Comparison of ENCODE assay signal across 9 cellular contexts in the genomic region with DNA sequence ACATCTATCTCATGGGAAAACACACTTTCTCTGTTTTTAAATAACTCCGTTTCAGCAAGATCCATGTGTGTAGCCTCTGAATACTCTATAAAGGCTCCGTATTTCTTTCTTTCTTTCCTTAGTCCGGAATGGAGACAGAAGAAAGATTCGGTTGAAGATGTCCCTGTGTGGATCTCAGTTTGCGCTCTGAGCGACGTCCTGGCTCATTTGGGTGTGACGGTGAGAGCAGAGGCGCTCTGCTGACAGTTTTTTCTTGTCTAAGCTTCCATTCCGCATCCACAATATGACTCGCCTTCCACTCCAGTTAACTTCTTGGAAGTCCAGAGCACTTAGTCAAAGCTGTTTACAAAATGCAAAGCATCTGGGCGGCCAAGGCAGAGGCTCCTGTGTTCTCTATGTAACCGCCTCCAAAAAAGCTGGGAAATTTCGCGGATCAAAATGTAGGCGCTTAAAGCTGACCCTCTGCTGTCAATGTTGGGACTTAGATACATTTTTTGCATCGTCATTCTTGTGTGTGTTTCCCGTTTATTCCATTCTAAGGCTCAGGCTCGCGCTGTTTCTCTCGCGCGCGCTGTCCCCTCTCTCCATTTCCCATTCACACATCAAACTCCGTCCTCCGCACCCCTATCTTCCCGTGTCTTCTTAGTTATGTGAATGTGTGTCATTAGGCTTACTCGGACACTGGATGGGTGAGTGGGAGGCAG.
DNase-seq lines count a peak whose midpoint lies in the region; ATAC-seq and TF ChIP-seq lines count a peak whose summit lies in the region.
"Had no signal": no experiment of that assay in that cellular context is flagged by ENCODE, and none has a peak within 500 bp of the region (broad histone marks: within the 10 kb centered on the region; RNA-seq: fewer than 3 reads in every experiment).

No MANE protein-coding gene starts in this region.

- H3K4me3 ChIP-seq in epithelial cell of esophagus (ENCODE audit: low read length) (peak overlapping the region; percentile 88), mucosa of stomach (ENCODE audit: low read length) (peak overlapping the region; percentile 28)

- H3K9ac ChIP-seq in mucosa of stomach (ENCODE audit: low read length): peak overlapping the region; percentile 17

- H3K27me3 Mint-ChIP-seq in stimulated activated memory B cell treated with anti-CD40 and anti-IgM and Interleukin-4, amounts not matched to agents 10 μg/mL and 1 μg/mL and 100 μg/mL, for 72 hours: peaks cover 47% of the 10 kb centered on the region

- DNase-seq in NCI-H748 (lab: John Stamatoyannopoulos, UW; ENCODE audit: unreplicated experiment): peak; percentile 77
- peak; percentile 78 for DNase-seq in epithelial cell of esophagus (ENCODE audit: low read depth)
- DNase-seq in SHP77 treated with DMSO at 0.1 percent for 48 hours (lab: John Stamatoyannopoulos, UW): no peak
- DNase-seq: CD4-positive, CD25-positive, alpha-beta regulatory T cell had no signal

- no peak overlapping the region for H3K4me3 Mint-ChIP-seq in stimulated activated memory B cell treated with anti-CD40 and anti-IgM and Interleukin-4, amounts not matched to agents 10 μg/mL and 1 μg/mL and 100 μg/mL, for 72 hours
- H3K4me3 Mint-ChIP-seq: CD4-positive, CD25-positive, alpha-beta regulatory T cell had no signal

- H3K9me3 ChIP-seq in mucosa of stomach (ENCODE audit: control insufficient read depth, low read length): no peaks in the 10 kb centered on the region

- ATAC-seq in GM18502 (IDR thresholded peaks at IDR 0.05; ENCODE audit: poor library complexity, unreplicated experiment): no peak
- ATAC-seq in stimulated activated memory B cell treated with anti-CD40 and anti-IgM and Interleukin-4, amounts not matched to agents 10 μg/mL and 1 μg/mL and 100 μg/mL, for 72 hours: no peak
- no peak for ATAC-seq in GM18868 (IDR thresholded peaks at IDR 0.05; ENCODE audit: unreplicated experiment)

- no peak overlapping the region for H3K27ac Mint-ChIP-seq in stimulated activated memory B cell treated with anti-CD40 and anti-IgM and Interleukin-4, amounts not matched to agents 10 μg/mL and 1 μg/mL and 100 μg/mL, for 72 hours

- H3K4me1 ChIP-seq in mucosa of stomach (ENCODE audit: control insufficient read depth, insufficient read depth, low read length): peaks cover 35% of the 10 kb centered on the region

- H3K9me3 Mint-ChIP-seq in stimulated activated memory B cell treated with anti-CD40 and anti-IgM and Interleukin-4, amounts not matched to agents 10 μg/mL and 1 μg/mL and 100 μg/mL, for 72 hours: peaks cover 3% of the 10 kb centered on the region

- no peak overlapping the region for H3K27ac ChIP-seq in 22Rv1

- H3K27me3 ChIP-seq in mucosa of stomach (ENCODE audit: control insufficient read depth, insufficient read depth, low read length): peaks cover 54% of the 10 kb centered on the region

- 0 out of 2 replicates have a peak, but pooled peaks have one; percentile 36 for TF ChIP-seq CTCF in 22Rv1 (IDR thresholded peaks at IDR 0.05)
- TF ChIP-seq CTCF in epithelial cell of esophagus (IDR thresholded peaks at IDR 0.05; ENCODE audit: insufficient read depth, low read depth, low read length, missing control alignments): no peak

- H3K4me1 Mint-ChIP-seq in stimulated activated memory B cell treated with anti-CD40 and anti-IgM and Interleukin-4, amounts not matched to agents 10 μg/mL and 1 μg/mL and 100 μg/mL, for 72 hours: no peaks in the 10 kb centered on the region

- no peaks in the 10 kb centered on the region for H3K36me3 Mint-ChIP-seq in stimulated activated memory B cell treated with anti-CD40 and anti-IgM and Interleukin-4, amounts not matched to agents 10 μg/mL and 1 μg/mL and 100 μg/mL, for 72 hours
- H3K36me3 Mint-ChIP-seq: CD4-positive, CD25-positive, alpha-beta regulatory T cell had no signal

- no peaks in the 10 kb centered on the region for H3K36me3 ChIP-seq in mucosa of stomach (ENCODE audit: control insufficient read depth, insufficient read depth, low read length)
